14 cellular contexts compared by ENCODE assay signal in the genomic region with DNA sequence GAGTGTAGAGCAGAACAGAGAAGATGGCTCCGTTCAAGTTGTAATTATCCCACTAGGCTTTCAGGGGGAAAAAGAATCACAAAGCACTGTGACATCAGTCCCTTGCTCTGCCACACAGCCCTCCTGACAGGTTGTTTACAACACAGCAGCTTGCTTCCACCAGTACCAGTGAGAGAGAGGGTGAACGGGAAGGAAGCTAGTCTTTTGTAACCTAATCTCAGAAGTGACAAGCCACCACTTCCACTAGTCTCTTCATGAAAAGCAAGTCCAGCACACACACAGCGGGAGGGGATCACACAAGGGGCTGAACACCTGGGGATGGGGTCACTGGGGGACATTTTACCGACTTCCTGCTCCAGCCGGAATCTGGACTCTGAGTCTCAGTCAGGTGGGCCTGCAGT.
DNase-seq lines count a peak whose midpoint lies in the region; ATAC-seq, FAIRE-seq and TF ChIP-seq lines count a peak whose summit lies in the region.
"Had no signal": no experiment of that assay in that cellular context is flagged by ENCODE, and none has a peak within 500 bp of the region (broad histone marks: within the 10 kb centered on the region; RNA-seq: fewer than 3 reads in every experiment).

No MANE protein-coding gene starts in this region.

- no TSS peak for BruUV-seq in HepG2 (replicated peaks; lab: Mats Ljungman, UMichigan)

- H3K79me2 ChIP-seq in OCI-LY3 (ENCODE audit: low read length): no peaks in the 10 kb centered on the region
- H3K79me2 ChIP-seq in HepG2 (ENCODE audit: insufficient read depth, low read length): no peaks in the 10 kb centered on the region

- peak overlapping the region; percentile 0 for H3K4me3 Mint-ChIP-seq in activated naive CD8-positive, alpha-beta T cell
- H3K4me3 Mint-ChIP-seq in activated naive CD8-positive, alpha-beta T cell treated with anti-CD3 and anti-CD28 coated beads, Interleukin-2, amount 50 U/mL, for 24 hours: no peak overlapping the region
- H3K4me3 Mint-ChIP-seq: GM23338 had no signal

- no peak for ATAC-seq in activated naive CD8-positive, alpha-beta T cell treated with anti-CD3 and anti-CD28 coated beads, Interleukin-2, amount 50 U/mL, for 24 hours
- ATAC-seq in HepG2 (peak; percentile 58), HG02678 (IDR thresholded peaks at IDR 0.05; ENCODE audit: unreplicated experiment) (no peak)
- ATAC-seq: GM23338 had no signal

- H3K4me3 ChIP-seq in OCI-LY3 (ENCODE audit: low read length) (no peak overlapping the region), HepG2 (replicated peaks in 1 of 3; ENCODE audit: insufficient read depth in 1 of 3, low read depth in 2 of 3, low read length in 3 of 3) (peak overlapping the region; percentile 14 to 56 (median 44); a peak in 5 of 6 replicates)
- H3K4me3 ChIP-seq: GM23338, heart left ventricle had no signal

- CTCF ChIA-PET in HepG2 (lab: Yijun Ruan, JAX; ENCODE audit: low intra/inter-chr PET ratio, low total read pairs): no interaction called here

- H3K4me1 Mint-ChIP-seq in activated naive CD8-positive, alpha-beta T cell (ENCODE audit: low read depth): peaks cover 41% of the 10 kb centered on the region
- peaks cover 37% of the 10 kb centered on the region for H3K4me1 Mint-ChIP-seq in activated naive CD8-positive, alpha-beta T cell treated with anti-CD3 and anti-CD28 coated beads, Interleukin-2, amount 50 U/mL, for 24 hours

- intact Hi-C loops in HepG2 (cut with micrococcal nuclease; ENCODE audit: unreplicated experiment): no loop called here

- FAIRE-seq in HepG2 (lab: Jason Lieb, UNC): no peak
- FAIRE-seq: small intestine had no signal

- in situ Hi-C loops in HepG2 (cut with HindIII; ENCODE audit: extremely low pct_ligation_motif_present, low pct_unique_long_range_greater_than_20kb): no loop called here

- TF ChIP-seq CTCF in OCI-LY3 (IDR thresholded peaks at IDR 0.05; ENCODE audit: low read depth, low read length): no peak
- no peak for TF ChIP-seq CTCF in HepG2 (CRISPR knock-in tag; IDR thresholded peaks at IDR 0.05)

- DNase-seq in activated naive CD8-positive, alpha-beta T cell treated with anti-CD3 and anti-CD28 coated beads, Interleukin-2, amount 50 U/mL, for 24 hours: no peak
- DNase-seq in HepG2 (ENCODE audit: low spot score): no peak
- no peak for DNase-seq in GDM1 (lab: John Stamatoyannopoulos, UW)
- DNase-seq in A172 (ENCODE audit: low spot score): no peak
- DNase-seq: aorta, heart left ventricle, NCI-H1105, small intestine had no signal

- no peaks in the 10 kb centered on the region for H3K27me3 Mint-ChIP-seq in activated naive CD8-positive, alpha-beta T cell
- H3K27me3 Mint-ChIP-seq in activated naive CD8-positive, alpha-beta T cell treated with anti-CD3 and anti-CD28 coated beads, Interleukin-2, amount 50 U/mL, for 24 hours: peaks cover 3% of the 10 kb centered on the region

- H3K27me3 ChIP-seq in OCI-LY3 (ENCODE audit: low read depth, low read length): no peaks in the 10 kb centered on the region
- H3K27me3 ChIP-seq in HepG2 (ENCODE audit: control insufficient read depth in 1 of 2, insufficient read depth in 2 of 2, low read length in 2 of 2): peaks cover 0 to 5% of the 10 kb centered on the region in 2 experiments; a peak in 1 of 5 replicates
- H3K27me3 ChIP-seq: heart left ventricle had no signal

- POLR2A ChIA-PET in HepG2 (lab: Yijun Ruan, JAX): interaction anchor here (1.3 kb wide), 1 partner anchor 133 kb away, joined by 3 read pairs; a partner anchor contains a TSS

- H3K36me3 ChIP-seq in OCI-LY3 (replicated peaks; ENCODE audit: low read depth, low read length): no peaks in the 10 kb centered on the region
- no peaks in the 10 kb centered on the region for H3K36me3 ChIP-seq in HepG2 (replicated peaks in 1 of 2; ENCODE audit: control insufficient read depth in 1 of 2, insufficient read depth in 2 of 2, low read length in 2 of 2)
- H3K36me3 ChIP-seq: heart left ventricle had no signal

- H3K27ac Mint-ChIP-seq in activated naive CD8-positive, alpha-beta T cell: no peak overlapping the region
- H3K27ac Mint-ChIP-seq in activated naive CD8-positive, alpha-beta T cell treated with anti-CD3 and anti-CD28 coated beads, Interleukin-2, amount 50 U/mL, for 24 hours: no peak overlapping the region
- H3K27ac Mint-ChIP-seq: GM23338 had no signal

- H3K4me1 ChIP-seq in OCI-LY3 (ENCODE audit: low read length) (peaks cover 60% of the 10 kb centered on the region), HepG2 (ENCODE audit: insufficient read depth, low read length) (peaks cover 24% of the 10 kb centered on the region)

- H3K4me2 ChIP-seq in OCI-LY3 (ENCODE audit: low read length) (peak overlapping the region; percentile 65), HepG2 (ENCODE audit: low read depth, low read length) (peak overlapping the region; percentile 65)
- H3K4me2 ChIP-seq: GM23338 had no signal

- TF ChIP-seq EP300 in HepG2 (IDR thresholded peaks at IDR 0.05; ENCODE audit: low read depth in 2 of 2, low read length in 2 of 2): no peak
- no peak for TF ChIP-seq EP300 in HepG2 (CRISPR knock-in tag; IDR thresholded peaks at IDR 0.05; ENCODE audit: borderline replicate concordance)

- no peaks in the 10 kb centered on the region for H4K20me1 ChIP-seq in OCI-LY3 (ENCODE audit: insufficient read depth, low read length)
- H4K20me1 ChIP-seq in HepG2 (ENCODE audit: insufficient read depth, low read length): no peaks in the 10 kb centered on the region

- TF ChIP-seq POLR2A in HepG2 (IDR thresholded peaks at IDR 0.05; ENCODE audit: insufficient read depth in 1 of 2, low read depth in 2 of 2, low read length in 2 of 2): no peak

- peak overlapping the region; percentile 87 for H3K27ac ChIP-seq in OCI-LY3 (ENCODE audit: low read length)
- no peak overlapping the region for H3K27ac ChIP-seq in HepG2 (ENCODE audit: extremely low read length, insufficient read depth, low read length)
- H3K27ac ChIP-seq in temporal lobe (ENCODE audit: low read depth, low read length): peak overlapping the region; percentile 44
- H3K27ac ChIP-seq: heart left ventricle had no signal

- no peaks in the 10 kb centered on the region for H3K36me3 Mint-ChIP-seq in activated naive CD8-positive, alpha-beta T cell
- no peaks in the 10 kb centered on the region for H3K36me3 Mint-ChIP-seq in activated naive CD8-positive, alpha-beta T cell treated with anti-CD3 and anti-CD28 coated beads, Interleukin-2, amount 50 U/mL, for 24 hours (ENCODE audit: low read depth)
- H3K36me3 Mint-ChIP-seq: CD4-positive, alpha-beta memory T cell had no signal

- H3K9ac ChIP-seq in OCI-LY3 (ENCODE audit: low read length): peak overlapping the region; percentile 16; the same call in 1 of the 2 replicates
- H3K9ac ChIP-seq in HepG2 (ENCODE audit: insufficient read depth, low read depth, low read length): no peak overlapping the region

- TF ChIP-seq RAD21 in HepG2 (CRISPR knock-in tag; IDR thresholded peaks at IDR 0.05): no peak

- H3K9me3 Mint-ChIP-seq in activated naive CD8-positive, alpha-beta T cell (ENCODE audit: low read depth): no peaks in the 10 kb centered on the region
- no peaks in the 10 kb centered on the region for H3K9me3 Mint-ChIP-seq in activated naive CD8-positive, alpha-beta T cell treated with anti-CD3 and anti-CD28 coated beads, Interleukin-2, amount 50 U/mL, for 24 hours
- H3K9me3 Mint-ChIP-seq: CD4-positive, alpha-beta memory T cell; GM23338 had no signal

- WGBS in HepG2 (ENCODE audit: low lambda C conversion rate): 6% methylated on average over 5 of the region's 5 CpGs

- H3K9me3 ChIP-seq in OCI-LY3 (ENCODE audit: insufficient read depth, low read length) (no peaks in the 10 kb centered on the region), HepG2 (ENCODE audit: low read length) (no peaks in the 10 kb centered on the region)
- H3K9me3 ChIP-seq: heart left ventricle had no signal

- peak overlapping the region; percentile 81 for H2AFZ ChIP-seq in OCI-LY3 (ENCODE audit: low read depth, low read length)
- H2AFZ ChIP-seq in HepG2 (ENCODE audit: low read length): peak overlapping the region; percentile 88

TF ChIP-seq in HepG2, 621 proteins besides CTCF, POLR2A, EP300 and RAD21 (continues in another document):
- TF ChIP-seq ELF1 (CRISPR knock-in tag; IDR thresholded peaks at IDR 0.05): peak; percentile 16; the same call in 1 of the 2 replicates
- TF ChIP-seq PHB2 (IDR thresholded peaks at IDR 0.05; ENCODE audit: partially characterized antibody): no peak
- peak; percentile 36; the same call in 1 of the 2 replicates for TF ChIP-seq ZNF292 (CRISPR knock-in tag; IDR thresholded peaks at IDR 0.05; ENCODE audit: borderline replicate concordance, low read depth)
- TF ChIP-seq, protein P1, sequence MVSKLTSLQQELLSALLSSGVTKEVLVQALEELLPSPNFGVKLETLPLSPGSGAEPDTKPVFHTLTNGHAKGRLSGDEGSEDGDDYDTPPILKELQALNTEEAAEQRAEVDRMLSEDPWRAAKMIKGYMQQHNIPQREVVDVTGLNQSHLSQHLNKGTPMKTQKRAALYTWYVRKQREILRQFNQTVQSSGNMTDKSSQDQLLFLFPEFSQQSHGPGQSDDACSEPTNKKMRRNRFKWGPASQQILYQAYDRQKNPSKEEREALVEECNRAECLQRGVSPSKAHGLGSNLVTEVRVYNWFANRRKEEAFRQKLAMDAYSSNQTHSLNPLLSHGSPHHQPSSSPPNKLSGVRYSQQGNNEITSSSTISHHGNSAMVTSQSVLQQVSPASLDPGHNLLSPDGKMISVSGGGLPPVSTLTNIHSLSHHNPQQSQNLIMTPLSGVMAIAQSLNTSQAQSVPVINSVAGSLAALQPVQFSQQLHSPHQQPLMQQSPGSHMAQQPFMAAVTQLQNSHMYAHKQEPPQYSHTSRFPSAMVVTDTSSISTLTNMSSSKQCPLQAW (CRISPR knock-in tag; IDR thresholded peaks at IDR 0.05): peak; percentile 19; the same call in 1 of the 2 replicates
- TF ChIP-seq GATA4 (IDR thresholded peaks at IDR 0.05; ENCODE audit: borderline replicate concordance, low read depth): no peak
- no peak for TF ChIP-seq ZNF350 (CRISPR knock-in tag; IDR thresholded peaks at IDR 0.05; ENCODE audit: borderline replicate concordance, low read depth)
- TF ChIP-seq, protein P2, sequence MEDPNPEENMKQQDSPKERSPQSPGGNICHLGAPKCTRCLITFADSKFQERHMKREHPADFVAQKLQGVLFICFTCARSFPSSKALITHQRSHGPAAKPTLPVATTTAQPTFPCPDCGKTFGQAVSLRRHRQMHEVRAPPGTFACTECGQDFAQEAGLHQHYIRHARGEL (CRISPR knock-in tag; IDR thresholded peaks at IDR 0.05): peak; percentile 26; the same call in 1 of the 2 replicates
